9 cellular contexts compared by ENCODE assay signal in genomic region chr4:141654098-141654497, GRCh38. TPM values are rescaled to one million over a fixed set of nuclear protein-coding genes. Genes with fewer than 3 reads are reported as not detected.
DNase-seq lines count a peak whose midpoint lies in the region; ATAC-seq and TF ChIP-seq lines count a peak whose summit lies in the region.
"Had no signal": no experiment of that assay in that cellular context is flagged by ENCODE, and none has a peak within 500 bp of the region (broad histone marks: within the 10 kb centered on the region; RNA-seq: fewer than 3 reads in every experiment).

No MANE protein-coding gene starts in this region.

- TF ChIP-seq CTCF in epithelial cell of esophagus (IDR thresholded peaks at IDR 0.05; ENCODE audit: insufficient read depth, low read depth, low read length, missing control alignments): peak; percentile 77
- peak; percentile 68 for TF ChIP-seq CTCF in neural progenitor cell (IDR thresholded peaks at IDR 0.05)

- H3K4me2 ChIP-seq in neural progenitor cell: no peak overlapping the region

- ATAC-seq in GM21390 (IDR thresholded peaks at IDR 0.05; ENCODE audit: unreplicated experiment) (no peak), GM18873 (IDR thresholded peaks at IDR 0.05; ENCODE audit: low FRiP score, unreplicated experiment) (no peak)

- H4K20me1 ChIP-seq in neural progenitor cell (ENCODE audit: low read depth): no peaks in the 10 kb centered on the region

- no peaks in the 10 kb centered on the region for H3K9me3 ChIP-seq in neural progenitor cell (ENCODE audit: low read depth)

- H3K27ac Mint-ChIP-seq in neural progenitor cell: peak overlapping the region; percentile 11
- H3K27ac Mint-ChIP-seq: nephron had no signal

- H3K9ac ChIP-seq in neural progenitor cell: no peak overlapping the region

- no peaks in the 10 kb centered on the region for H3F3A ChIP-seq in neural progenitor cell (ENCODE audit: low read depth)

- no peaks in the 10 kb centered on the region for H3K27me3 ChIP-seq in neural progenitor cell

- H3K36me3 Mint-ChIP-seq in neural progenitor cell: no peaks in the 10 kb centered on the region

- no peaks in the 10 kb centered on the region for H3K4me1 Mint-ChIP-seq in neural progenitor cell
- H3K4me1 Mint-ChIP-seq: nephron had no signal

- no peaks in the 10 kb centered on the region for H3K27me3 Mint-ChIP-seq in neural progenitor cell (ENCODE audit: insufficient read depth, low read depth)

- H3K4me3 Mint-ChIP-seq in neural progenitor cell: no peak overlapping the region
- H3K4me3 Mint-ChIP-seq: nephron had no signal

- H3K9me3 Mint-ChIP-seq in neural progenitor cell: no peaks in the 10 kb centered on the region
- H3K9me3 Mint-ChIP-seq: nephron had no signal

- DNase-seq in EH (ENCODE audit: low read depth) (peak; percentile 54), NCI-H226 (peak; percentile 52), epithelial cell of esophagus (ENCODE audit: low read depth) (peak; percentile 48), neural progenitor cell (ENCODE audit: low spot score) (peak; percentile 77), inferior parietal cortex (ENCODE audit: extremely low spot score) (no peak), NOMO-1 (lab: John Stamatoyannopoulos, UW; ENCODE audit: unreplicated experiment in 2 of 2) (no peak)

- H3K4me1 ChIP-seq in neural progenitor cell: no peaks in the 10 kb centered on the region

- H3K79me2 ChIP-seq in neural progenitor cell (ENCODE audit: low read depth): no peaks in the 10 kb centered on the region

- no peak overlapping the region for H3K4me3 ChIP-seq in epithelial cell of esophagus (ENCODE audit: low read length)
- no peak overlapping the region for H3K4me3 ChIP-seq in neural progenitor cell

- no peaks in the 10 kb centered on the region for H3K36me3 ChIP-seq in neural progenitor cell

- H3K27ac ChIP-seq in neural progenitor cell: no peak overlapping the region

- H2AFZ ChIP-seq in neural progenitor cell (replicated peaks): peak overlapping the region; percentile 92

RNA-seq across cellular contexts. Expression of gene IL15, which starts 17.7 kb away (rescaled TPM):
- total RNA-seq in neural progenitor cell (ENCODE audit: low replicate concordance): not detected in 2 replicates

Comparison
In these comparisons a context has a peak if more than half of its experiments do, and no peak if none do; other contexts are left out.
1. DNase-seq: peak in EH (single experiment), NCI-H226 (single experiment), epithelial cell of esophagus (single experiment) and neural progenitor cell (single experiment); none in inferior parietal cortex (single experiment) and NOMO-1 (0 of 2).